8 cellular contexts compared by ENCODE assay signal in the genomic region with DNA sequence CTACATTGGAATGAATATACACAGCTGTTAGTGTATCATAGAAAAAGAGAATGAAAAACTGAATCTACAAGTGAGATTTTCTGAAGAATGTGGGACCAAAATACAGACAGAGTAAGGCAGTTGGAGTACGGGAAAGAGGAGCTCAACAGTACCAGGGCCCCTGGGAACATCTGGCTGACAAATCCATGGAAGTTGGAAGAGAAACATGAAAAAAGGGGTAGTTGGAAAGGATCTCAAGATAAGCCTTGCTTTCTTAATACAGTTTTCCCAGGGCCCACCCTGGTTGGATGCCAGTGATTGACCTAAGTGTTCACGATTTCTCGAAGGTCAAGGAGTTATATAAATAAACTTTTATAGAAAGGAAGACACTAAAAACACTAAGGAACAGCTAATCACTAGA. TPM values are rescaled to one million over a fixed set of nuclear protein-coding genes. Genes with fewer than 3 reads are reported as not detected.
"Had no signal": no experiment of that assay in that cellular context is flagged by ENCODE, and none has a peak within 500 bp of the region (broad histone marks: within the 10 kb centered on the region; RNA-seq: fewer than 3 reads in every experiment).

No MANE protein-coding gene starts in this region.

- H3K36me3 ChIP-seq: HAP-1 had no signal

- H3K4me3 ChIP-seq: GM23248, HAP-1 had no signal

- DNase-seq: GM23248, GOT3, H7, HFFc6, IMR-90 had no signal

- H3K4me1 ChIP-seq: HAP-1 had no signal

- H3K9me3 ChIP-seq: HAP-1 had no signal

- H3K27ac ChIP-seq: GM23248 had no signal

- ATAC-seq: HCT116 had no signal

RNA-seq across cellular contexts. Expression of gene SLCO1C1, which starts 54.0 kb away (rescaled TPM):
- total RNA-seq: GM23248, H7, HFFc6, HT-29, IMR-90 had no signal
